Comparison of ENCODE assay signal across 27 cellular contexts in the genomic region with DNA sequence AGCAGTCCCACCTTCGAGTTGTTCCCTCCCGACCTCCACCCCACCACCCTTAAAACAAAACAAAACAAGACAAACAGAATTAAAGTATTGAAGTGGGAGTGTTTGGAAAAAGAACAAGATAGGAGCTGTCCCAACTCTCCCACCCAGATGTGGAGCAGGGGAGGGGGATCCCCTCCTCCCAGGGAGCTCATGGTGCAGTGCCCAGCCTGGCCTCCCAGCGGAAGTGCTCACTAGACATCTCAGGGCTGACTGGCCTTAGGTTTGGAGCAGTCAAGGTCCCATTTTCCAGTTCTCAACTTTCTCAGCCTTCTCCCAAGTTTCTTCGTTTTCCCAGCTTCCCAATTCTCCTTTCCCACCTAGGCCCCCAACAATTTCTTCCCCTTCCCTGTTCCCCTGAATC. TPM values are rescaled to one million over a fixed set of nuclear protein-coding genes. Genes with fewer than 3 reads are reported as not detected.
"Had no signal": no experiment of that assay in that cellular context is flagged by ENCODE, and none has a peak within 500 bp of the region (broad histone marks: within the 10 kb centered on the region; RNA-seq: fewer than 3 reads in every experiment).

No MANE protein-coding gene starts in this region.

- ATAC-seq: left lobe of liver; naive thymus-derived CD4-positive, alpha-beta T cell; right cardiac atrium; stimulated activated memory B cell treated with anti-CD40 and anti-IgM and Interleukin-4, amounts not matched to agents 10 μg/mL and 1 μg/mL and 100 μg/mL, for 72 hours had no signal

- H3K27ac ChIP-seq: coronary artery, hepatocyte, ovary, tibial artery, upper lobe of left lung, uterus had no signal

- H3K79me2 ChIP-seq: hepatocyte had no signal

- H3K27me3 ChIP-seq: ovary, uterus had no signal

- FAIRE-seq: small intestine had no signal

- H3K4me3 Mint-ChIP-seq: endodermal cell; nephron progenitor cell; stimulated activated memory B cell treated with anti-CD40 and anti-IgM and Interleukin-4, amounts not matched to agents 10 μg/mL and 1 μg/mL and 100 μg/mL, for 72 hours; stimulated activated naive CD8-positive, alpha-beta T cell treated with anti-CD3 and anti-CD28 coated beads, Interleukin-15, Interleukin-2, amounts not matched to agents 100 ng/mL and 50 ng/mL, for 24 hours had no signal

- H3K27ac Mint-ChIP-seq: endodermal cell; nephron progenitor cell; stimulated activated memory B cell treated with anti-CD40 and anti-IgM and Interleukin-4, amounts not matched to agents 10 μg/mL and 1 μg/mL and 100 μg/mL, for 72 hours; stimulated activated naive CD8-positive, alpha-beta T cell treated with anti-CD3 and anti-CD28 coated beads, Interleukin-15, Interleukin-2, amounts not matched to agents 100 ng/mL and 50 ng/mL, for 24 hours had no signal

- H3K4me3 ChIP-seq: coronary artery, hepatocyte, ovary, tibial artery, upper lobe of left lung, uterus had no signal

- H3K9me3 ChIP-seq: ovary, tibial artery, upper lobe of left lung, uterus had no signal

- DNase-seq: effector CD4-positive, alpha-beta T cell; endodermal cell; foreskin melanocyte; head of caudate nucleus; kidney glomerular epithelial cell; mammary epithelial cell; naive thymus-derived CD4-positive, alpha-beta T cell; nephron progenitor cell; ovary; small intestine; stimulated activated CD4-positive, alpha-beta T cell treated with anti-CD3 and anti-CD28 coated beads, Interleukin-2, amount 100 ng/mL, for 48 hours; tibial artery; upper lobe of left lung; uterus had no signal

- H3K36me3 Mint-ChIP-seq: stimulated activated memory B cell treated with anti-CD40 and anti-IgM and Interleukin-4, amounts not matched to agents 10 μg/mL and 1 μg/mL and 100 μg/mL, for 72 hours had no signal

- H3K4me2 ChIP-seq: hepatocyte had no signal

- H2AFZ ChIP-seq: hepatocyte had no signal

- H3K4me1 ChIP-seq: tibial artery, upper lobe of left lung, uterus had no signal

- H3K36me3 ChIP-seq: ovary, tibial artery, upper lobe of left lung, uterus had no signal

- H3K9me3 Mint-ChIP-seq: endodermal cell; nephron progenitor cell; stimulated activated memory B cell treated with anti-CD40 and anti-IgM and Interleukin-4, amounts not matched to agents 10 μg/mL and 1 μg/mL and 100 μg/mL, for 72 hours; stimulated activated naive CD8-positive, alpha-beta T cell treated with anti-CD3 and anti-CD28 coated beads, Interleukin-15, Interleukin-2, amounts not matched to agents 100 ng/mL and 50 ng/mL, for 24 hours had no signal

RNA-seq across cellular contexts. Expression of a gene that starts 2.9 kb away (rescaled TPM):
- total RNA-seq: dermis microvascular lymphatic vessel endothelial cell; endodermal cell; left lobe of liver; lower leg skin; mammary epithelial cell; mesenteric fat pad; mononuclear cell; naive thymus-derived CD4-positive, alpha-beta T cell; ovary; posterior vena cava; right cardiac atrium; temporal lobe; upper lobe of left lung had no signal
- polyA plus RNA-seq: esophagus, mammary epithelial cell, right cardiac atrium, small intestine had no signal
